Comparison of ENCODE assay signal across 19 cellular contexts in the genomic region with DNA sequence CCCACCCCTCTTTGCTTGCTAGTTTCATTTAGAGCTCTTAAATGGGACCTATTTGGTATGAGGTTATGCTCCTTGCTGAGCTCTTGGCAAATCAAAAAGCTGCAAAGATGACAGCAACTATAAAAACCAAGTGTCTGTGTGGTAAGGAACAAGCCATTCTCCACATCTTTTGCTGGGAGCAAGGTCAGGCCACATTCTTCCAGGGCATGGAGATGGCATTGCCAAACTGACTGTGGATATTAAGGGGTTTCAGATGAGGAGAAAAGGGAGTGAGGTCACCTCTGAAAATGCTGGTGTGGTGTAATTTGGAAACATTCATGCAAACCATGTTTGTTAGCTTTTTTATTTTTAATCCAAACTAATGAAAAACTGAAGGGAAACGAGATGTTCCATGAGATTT.
DNase-seq lines count a peak whose midpoint lies in the region; ATAC-seq and TF ChIP-seq lines count a peak whose summit lies in the region.
"Had no signal": no experiment of that assay in that cellular context is flagged by ENCODE, and none has a peak within 500 bp of the region (broad histone marks: within the 10 kb centered on the region; RNA-seq: fewer than 3 reads in every experiment).

No MANE protein-coding gene starts in this region.

- DNase-seq in AG10803 (ENCODE audit: low read depth) = peak; percentile 55
- DNase-seq in M059J (ENCODE audit: low read depth) = peak; percentile 20
- DNase-seq in caudate nucleus (lab: John Stamatoyannopoulos, UW) = peak in 2 of 61 donors; percentile 8 to 60
- DNase-seq in fibroblast of peridontal ligament (ENCODE audit: extremely low read depth) = peak; percentile 26
- DNase-seq in NCI-H1092 treated with DMSO at 0.1 percent for 48 hours (lab: John Stamatoyannopoulos, UW) = no peak
- DNase-seq in NAMALWA (ENCODE audit: low spot score) = no peak
- DNase-seq in NCI-H2081 treated with DMSO at 0.1 percent for 48 hours (lab: John Stamatoyannopoulos, UW) = no peak
- no peak for DNase-seq in psoas muscle
- DNase-seq: AML-193; BE2C; CD4-positive, alpha-beta T cell; CD8-positive, alpha-beta memory T cell; DMS53; DMS79 treated with DMSO at 0.1 percent for 48 hours; GM23248; H7; HCEC 1CT had no signal

- no peak overlapping the region for H3K4me3 ChIP-seq in AG10803 (ENCODE audit: low read length)
- H3K4me3 ChIP-seq in psoas muscle = no peak overlapping the region
- H3K4me3 ChIP-seq: BLaER1 treated with 17β-estradiol and CSF1 and Interleukin-3, amounts not matched to agents 10 nM and 100 nM; GM23248 had no signal

- H3K9me3 ChIP-seq in psoas muscle = no peaks in the 10 kb centered on the region

- peaks cover 0 to 5% (median 2%) of the 10 kb centered on the region in 3 donors for H3K27me3 ChIP-seq in psoas muscle (ENCODE audit: insufficient read depth in 3 of 3, low read length in 2 of 3)
- H3K27me3 ChIP-seq: BLaER1 treated with 17β-estradiol and CSF1 and Interleukin-3, amounts not matched to agents 10 nM and 100 nM had no signal

- H3K4me1 ChIP-seq in psoas muscle = no peaks in the 10 kb centered on the region

- peak overlapping the region; percentile 45 for H3K27ac ChIP-seq in caudate nucleus (ENCODE audit: low read depth, low read length)
- no peak overlapping the region for H3K27ac ChIP-seq in psoas muscle
- H3K27ac ChIP-seq: 22Rv1; BLaER1 treated with 17β-estradiol and CSF1 and Interleukin-3, amounts not matched to agents 10 nM and 100 nM; GM23248 had no signal

- TF ChIP-seq CTCF in AG10803 (conservative IDR thresholded peaks at IDR 0.05; ENCODE audit: low read length) (no peak), psoas muscle (IDR thresholded peaks at IDR 0.05) (no peak)

- 23 to 49% (median 29%) methylated on average over 1 of the region's 1 CpG for whole genome bisulfite sequencing in psoas muscle, 3 donors

- intact Hi-C loops in psoas muscle (cut with DNase I) = no loop called here

- no peaks in the 10 kb centered on the region for H3K36me3 ChIP-seq in psoas muscle (ENCODE audit: insufficient read depth in 1 of 2, low read depth in 1 of 2)
- H3K36me3 ChIP-seq: BE2C; BLaER1 treated with 17β-estradiol and CSF1 and Interleukin-3, amounts not matched to agents 10 nM and 100 nM had no signal

- ATAC-seq in psoas muscle = no peak

Comparison
In these comparisons a context has a peak if more than half of its experiments do, and no peak if none do; other contexts are left out.
1. DNase-seq: peak in AG10803 (single experiment), M059J (single experiment) and fibroblast of peridontal ligament (single experiment); none in NCI-H1092 treated with DMSO at 0.1 percent for 48 hours (single experiment), NAMALWA (single experiment), NCI-H2081 treated with DMSO at 0.1 percent for 48 hours (single experiment) and psoas muscle (0 of 2).